In the genomic region with DNA sequence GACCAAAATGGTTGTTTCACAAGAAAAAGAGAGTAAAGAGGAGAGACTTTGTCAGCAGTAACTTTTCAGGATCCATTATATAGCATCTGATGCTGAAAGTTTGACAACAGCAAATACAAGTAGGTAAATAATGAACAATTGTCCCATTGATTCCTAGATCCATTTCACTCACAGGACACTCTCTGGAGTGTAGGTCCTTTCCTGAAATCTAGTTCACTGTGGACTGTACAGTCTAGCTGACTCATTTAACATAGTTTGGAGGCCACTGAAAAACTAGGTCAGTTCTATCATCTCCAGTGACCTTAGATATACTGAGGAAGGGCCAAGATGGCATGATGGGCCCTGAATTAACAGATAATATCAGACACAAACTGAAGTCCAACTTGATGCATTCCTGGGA, we compare ENCODE assay signal across 20 cellular contexts. TPM values are rescaled to one million over a fixed set of nuclear protein-coding genes. Genes with fewer than 3 reads are reported as not detected.
A peak's percentile ranks its signal among the peaks of the same experiment; 100 is the strongest.
DNase-seq lines count a peak whose midpoint lies in the region; ATAC-seq, FAIRE-seq and TF ChIP-seq lines count a peak whose summit lies in the region.
"Had no signal": no experiment of that assay in that cellular context is flagged by ENCODE, and none has a peak within 500 bp of the region (broad histone marks: within the 10 kb centered on the region; RNA-seq: fewer than 3 reads in every experiment).

No MANE protein-coding gene starts in this region.

- H4K20me1 ChIP-seq in osteoblast (ENCODE audit: insufficient read depth, low read length), result no peaks in the 10 kb centered on the region
- H4K20me1 ChIP-seq: BLaER1 treated with 17β-estradiol and CSF1 and Interleukin-3, amounts not matched to agents 10 nM and 100 nM had no signal

- TF ChIP-seq CTCF in osteoblast (IDR thresholded peaks at IDR 0.05; ENCODE audit: extremely low read depth, low read depth, low read length) (no peak), psoas muscle (IDR thresholded peaks at IDR 0.05) (no peak)

- no peaks in the 10 kb centered on the region for H3K79me2 ChIP-seq in osteoblast (ENCODE audit: insufficient read depth, low read length)

- H3K27me3 ChIP-seq in osteoblast (ENCODE audit: insufficient read depth, low read length), result no peaks in the 10 kb centered on the region
- H3K27me3 ChIP-seq in psoas muscle (ENCODE audit: insufficient read depth in 3 of 3, low read length in 2 of 3), result no peaks in the 10 kb centered on the region
- no peaks in the 10 kb centered on the region for H3K27me3 ChIP-seq in skeletal muscle tissue (ENCODE audit: control insufficient read depth in 3 of 3, insufficient read depth in 3 of 3, low read length in 3 of 3)
- H3K27me3 ChIP-seq: BLaER1 treated with 17β-estradiol and CSF1 and Interleukin-3, amounts not matched to agents 10 nM and 100 nM had no signal

- no peak for FAIRE-seq in HTR-8/SVneo (lab: Jason Lieb, UNC)
- FAIRE-seq: A204.1, D721Med, G401.6, GM12891, GM19239 had no signal

- H3K4me2 ChIP-seq in osteoblast (ENCODE audit: insufficient read depth, low read length), result no peak overlapping the region
- H3K4me2 ChIP-seq: BLaER1 treated with 17β-estradiol and CSF1 and Interleukin-3, amounts not matched to agents 10 nM and 100 nM had no signal

- H3K36me3 ChIP-seq in osteoblast (ENCODE audit: insufficient read depth, low read length) (no peaks in the 10 kb centered on the region), psoas muscle (ENCODE audit: insufficient read depth in 1 of 2, low read depth in 1 of 2) (no peaks in the 10 kb centered on the region), skeletal muscle tissue (ENCODE audit: control insufficient read depth in 3 of 3, insufficient read depth in 3 of 3, low read length in 3 of 3) (no peaks in the 10 kb centered on the region)
- H3K36me3 ChIP-seq: BLaER1 treated with 17β-estradiol and CSF1 and Interleukin-3, amounts not matched to agents 10 nM and 100 nM had no signal

- H3K4me3 ChIP-seq in osteoblast (ENCODE audit: insufficient read depth, low read length) (no peak overlapping the region), psoas muscle (no peak overlapping the region), skeletal muscle tissue (ENCODE audit: low read length in 3 of 3) (no peak overlapping the region)
- H3K4me3 ChIP-seq: BLaER1 treated with 17β-estradiol and CSF1 and Interleukin-3, amounts not matched to agents 10 nM and 100 nM had no signal

- DNase-seq in osteoblast (ENCODE audit: insufficient read length, low spot score, missing footprints) (peak; percentile 53), psoas muscle (no peak), Ammon's horn (ENCODE audit: low spot score) (no peak), HTR-8/SVneo (ENCODE audit: insufficient read length, low spot score) (no peak)
- DNase-seq: 8988T; ACHN; Caco-2; Calu3; CD4-positive, alpha-beta T cell; CD8-positive, alpha-beta T cell; DMS79 treated with DMSO at 0.1 percent for 48 hours; GF-D8 had no signal

- intact Hi-C loops in psoas muscle (cut with DNase I), result loop anchor here in 1 of 2 donors (2.0 kb wide), 1 partner anchor 15 kb away; no protein-coding TSS in a partner anchor

- peak; percentile 84 to 90 (median 88) for ATAC-seq in psoas muscle
- ATAC-seq: CD8-positive, alpha-beta T cell had no signal

- H3K4me1 ChIP-seq in osteoblast (ENCODE audit: insufficient read depth, low read length) (no peaks in the 10 kb centered on the region), psoas muscle (peaks cover 54% of the 10 kb centered on the region), skeletal muscle tissue (ENCODE audit: control insufficient read depth in 3 of 3, insufficient read depth in 3 of 3, low read length in 3 of 3) (peaks cover 28 to 39% (median 29%) of the 10 kb centered on the region in 3 donors)

- H2AFZ ChIP-seq in osteoblast (ENCODE audit: low read length), result no peak overlapping the region

- H3K27ac ChIP-seq in osteoblast (ENCODE audit: low read depth, low read length) (no peak overlapping the region), psoas muscle (peak overlapping the region; percentile 93), skeletal muscle tissue (ENCODE audit: low read depth, low read length) (peak overlapping the region; percentile 92)
- H3K27ac ChIP-seq: BLaER1 treated with 17β-estradiol and CSF1 and Interleukin-3, amounts not matched to agents 10 nM and 100 nM; C4-2B had no signal

- H3K9ac ChIP-seq in skeletal muscle tissue (ENCODE audit: low read depth in 1 of 3, low read length in 3 of 3), result no peak overlapping the region
- H3K9ac ChIP-seq: BLaER1 treated with 17β-estradiol and CSF1 and Interleukin-3, amounts not matched to agents 10 nM and 100 nM had no signal

- H3K9me3 ChIP-seq in osteoblast (ENCODE audit: low read depth, low read length) (no peaks in the 10 kb centered on the region), psoas muscle (no peaks in the 10 kb centered on the region), skeletal muscle tissue (ENCODE audit: control insufficient read depth in 3 of 3, low read length in 3 of 3) (no peaks in the 10 kb centered on the region)
- H3K9me3 ChIP-seq: BLaER1 treated with 17β-estradiol and CSF1 and Interleukin-3, amounts not matched to agents 10 nM and 100 nM; Caco-2 had no signal

RNA-seq across cellular contexts. Expression of a gene that starts 19.3 kb away (rescaled TPM):
- total RNA-seq in osteoblast (0.29 and 0.36 TPM in 2 replicates), psoas muscle (1,000 to 10,000 TPM; 2,020 to 7,790 (median 5,587) TPM), skeletal muscle tissue (833 TPM)
- polyA plus RNA-seq in psoas muscle, result 1,000 to 10,000 TPM in 2 of 3 donors, 100 to 1,000 TPM in 1; 796 to 1,696 (median 1,565) TPM

Comparison
In these comparisons a context has a peak if more than half of its experiments do, and no peak if none do; other contexts are left out.
1. RNA of a gene that starts 19.3 kb away (total RNA-seq): 2,020 to 7,790 TPM in psoas muscle and 833 TPM in skeletal muscle tissue (single experiment); 0.29 to 0.36 TPM in osteoblast; every median in the first group is over 100 times any median in the second.